11 cellular contexts compared by ENCODE assay signal in genomic region chr1:221711156-221711577, GRCh38. TPM values are rescaled to one million over a fixed set of nuclear protein-coding genes. Genes with fewer than 3 reads are reported as not detected.
DNase-seq lines count a peak whose midpoint lies in the region; ATAC-seq, FAIRE-seq and TF ChIP-seq lines count a peak whose summit lies in the region.
"Had no signal": no experiment of that assay in that cellular context is flagged by ENCODE, and none has a peak within 500 bp of the region (broad histone marks: within the 10 kb centered on the region; RNA-seq: fewer than 3 reads in every experiment).

No MANE protein-coding gene starts in this region.

- BruUV-seq in GM12878 (replicated peaks; lab: Mats Ljungman, UMichigan), result no TSS peak

- no peak overlapping the region for H3K4me2 ChIP-seq in GM12878 (ENCODE audit: control insufficient read depth, insufficient read depth)

- no peak overlapping the region for H2AFZ ChIP-seq in GM12878 (ENCODE audit: control insufficient read depth, low read depth, low read length)

- TF ChIP-seq RAD21 in GM12878 (IDR thresholded peaks at IDR 0.05; ENCODE audit: insufficient read depth, low read depth, low read length), result no peak

- no peak for TF ChIP-seq POLR2A in GM12878 (IDR thresholded peaks at IDR 0.05; ENCODE audit: low read depth, low read length)

- H3K27me3 Mint-ChIP-seq in activated naive CD8-positive, alpha-beta T cell, result no peaks in the 10 kb centered on the region
- no peaks in the 10 kb centered on the region for H3K27me3 Mint-ChIP-seq in activated naive CD8-positive, alpha-beta T cell treated with anti-CD3 and anti-CD28 coated beads for 36 hours
- peaks cover under 1% of the 10 kb centered on the region for H3K27me3 Mint-ChIP-seq in endodermal cell (ENCODE audit: insufficient read depth)

- WGBS in GM12878 (ENCODE audit: insufficient coverage, insufficient replicate concordance, low lambda C conversion rate, missing lambda C conversion rate), result 94% methylated on average over 2 of the region's 2 CpGs
- 83 to 90% methylated on average over 2 of the region's 2 CpGs for WGBS in endodermal cell (ENCODE audit: insufficient coverage in 1 of 2, insufficient read length in 1 of 2), 2 experiments

- DNase-seq in activated naive CD8-positive, alpha-beta T cell treated with anti-CD3 and anti-CD28 coated beads for 36 hours, result no peak
- no peak for DNase-seq in GM12878 (ENCODE audit: low read depth, low spot score)
- DNase-seq in cortex of kidney (lab: John Stamatoyannopoulos, UW), result no peak
- DNase-seq in endodermal cell, result no peak
- DNase-seq in tibial artery, result no peak
- DNase-seq: GOT3, NCI-H1694 treated with DMSO at 0.1 percent for 48 hours, right cardiac atrium had no signal

- intact Hi-C loops in GM12878 (cut with micrococcal nuclease; ENCODE audit: unreplicated experiment) (no loop called here), tibial artery (cut with DNase I; ENCODE audit: low total_unique reads) (loop anchor here (5.0 kb wide), 1 partner anchor 1561 kb away; no protein-coding TSS in a partner anchor)

- no peaks in the 10 kb centered on the region for H3K9me3 Mint-ChIP-seq in activated naive CD8-positive, alpha-beta T cell (ENCODE audit: low read depth)
- H3K9me3 Mint-ChIP-seq in activated naive CD8-positive, alpha-beta T cell treated with anti-CD3 and anti-CD28 coated beads for 36 hours, result peaks cover 5% of the 10 kb centered on the region
- H3K9me3 Mint-ChIP-seq in endodermal cell, result peaks cover 11% of the 10 kb centered on the region

- H3K27ac Mint-ChIP-seq in activated naive CD8-positive, alpha-beta T cell, result peak overlapping the region; percentile 78
- H3K27ac Mint-ChIP-seq in activated naive CD8-positive, alpha-beta T cell treated with anti-CD3 and anti-CD28 coated beads for 36 hours, result no peak overlapping the region
- no peak overlapping the region for H3K27ac Mint-ChIP-seq in endodermal cell

- no peak overlapping the region for H3K4me3 ChIP-seq in GM12878
- H3K4me3 ChIP-seq in muscle layer of colon (ENCODE audit: low read depth in 1 of 2, low read length in 2 of 2), result no peak overlapping the region
- H3K4me3 ChIP-seq in endodermal cell (ENCODE audit: low read length), result no peak overlapping the region
- H3K4me3 ChIP-seq in tibial artery, result no peak overlapping the region

- in situ Hi-C loops in GM12878 (cut with MboI), result no loop called here

- SMC1A ChIA-PET in GM12878 (lab: Charles Lee; ENCODE audit: uncharacterized antibody, unreplicated experiment), result interaction anchor here (0.8 to 11.4 kb wide), 12 partner anchors 12 to 167 kb away, joined by 3 to 292 read pairs (median 12); partner anchors contain the start of gene DUSP10

- H3K27me3 ChIP-seq in GM12878 (replicated peaks in 1 of 2; ENCODE audit: control insufficient read depth in 2 of 2, insufficient read depth in 2 of 2, low read length in 1 of 2) (no peaks in the 10 kb centered on the region), muscle layer of colon (ENCODE audit: control insufficient read depth in 1 of 2, insufficient read depth in 2 of 2, low read length in 2 of 2) (no peaks in the 10 kb centered on the region), endodermal cell (ENCODE audit: control insufficient read depth, insufficient read depth, low read length, poor library complexity, severe bottlenecking) (no peaks in the 10 kb centered on the region), tibial artery (no peaks in the 10 kb centered on the region)

- H3K9me3 ChIP-seq in GM12878 (replicated peaks; ENCODE audit: control insufficient read depth, insufficient read depth, low read length) (no peaks in the 10 kb centered on the region), muscle layer of colon (ENCODE audit: low read length) (no peaks in the 10 kb centered on the region), endodermal cell (ENCODE audit: control insufficient read depth, low read length) (peaks cover 9% of the 10 kb centered on the region), tibial artery (no peaks in the 10 kb centered on the region)

- RAD21 ChIA-PET in GM12878 (lab: Charles Lee; ENCODE audit: unreplicated experiment), result interaction anchor here (1.2 to 10.7 kb wide), 8 partner anchors 14 to 167 kb away, joined by 3 to 235 read pairs (median 39); partner anchors contain the start of gene DUSP10

- POLR2A ChIA-PET in GM12878 (lab: Charles Lee), result interaction anchor here (1.0 to 10.0 kb wide), 4 partner anchors 18 to 158 kb away, joined by 3 to 194 read pairs (median 28); partner anchors contain the start of gene DUSP10

- peaks cover 78% of the 10 kb centered on the region for H3K4me1 Mint-ChIP-seq in activated naive CD8-positive, alpha-beta T cell (ENCODE audit: low read depth)
- H3K4me1 Mint-ChIP-seq in activated naive CD8-positive, alpha-beta T cell treated with anti-CD3 and anti-CD28 coated beads for 36 hours, result peaks cover 76% of the 10 kb centered on the region
- peaks cover 46% of the 10 kb centered on the region for H3K4me1 Mint-ChIP-seq in endodermal cell

- no peak overlapping the region for H3K4me3 Mint-ChIP-seq in activated naive CD8-positive, alpha-beta T cell
- H3K4me3 Mint-ChIP-seq in activated naive CD8-positive, alpha-beta T cell treated with anti-CD3 and anti-CD28 coated beads for 36 hours, result no peak overlapping the region
- no peak overlapping the region for H3K4me3 Mint-ChIP-seq in endodermal cell

- H3K79me2 ChIP-seq in GM12878 (ENCODE audit: control insufficient read depth, insufficient read depth, low read length), result peaks cover 89% of the 10 kb centered on the region

- H3K9ac ChIP-seq in GM12878 (ENCODE audit: control insufficient read depth, insufficient read depth, low read length) (no peak overlapping the region), muscle layer of colon (ENCODE audit: low read length) (no peak overlapping the region), endodermal cell (ENCODE audit: extremely low read depth, low read length, poor library complexity, severe bottlenecking) (no peak overlapping the region)

- peaks cover 56% of the 10 kb centered on the region for H3K4me1 ChIP-seq in GM12878 (ENCODE audit: control insufficient read depth, insufficient read depth, low read length)
- peaks cover 84% of the 10 kb centered on the region for H3K4me1 ChIP-seq in muscle layer of colon (ENCODE audit: insufficient read depth, low read length)
- peaks cover 18% of the 10 kb centered on the region for H3K4me1 ChIP-seq in endodermal cell (ENCODE audit: control insufficient read depth, insufficient read depth, low read length)
- H3K4me1 ChIP-seq in tibial artery, result peaks cover 0 to 10% (median 3%) of the 10 kb centered on the region in 4 donors

- FAIRE-seq in GM12878 (lab: Jason Lieb, UNC), result no peak

- H3K36me3 ChIP-seq in GM12878 (ENCODE audit: control insufficient read depth in 2 of 2, insufficient read depth in 2 of 2, low read length in 1 of 2), result peaks cover 7 to 10% of the 10 kb centered on the region in 2 experiments
- H3K36me3 ChIP-seq in muscle layer of colon (ENCODE audit: insufficient read depth, low read length), result peaks cover under 1% of the 10 kb centered on the region
- H3K36me3 ChIP-seq in endodermal cell (ENCODE audit: control insufficient read depth, insufficient read depth, low read length), result peaks cover 69% of the 10 kb centered on the region
- peaks cover 0 to under 1% (median under 1%) of the 10 kb centered on the region in 3 donors for H3K36me3 ChIP-seq in tibial artery

- peak overlapping the region; percentile 22; the same call in 1 of the 2 replicates for H3K27ac ChIP-seq in GM12878 (ENCODE audit: control insufficient read depth, insufficient read depth)
- peak overlapping the region; percentile 89 for H3K27ac ChIP-seq in muscle layer of colon (ENCODE audit: low read depth, low read length)
- H3K27ac ChIP-seq in endodermal cell (ENCODE audit: low read depth, low read length), result no peak overlapping the region
- H3K27ac ChIP-seq in tibial artery, result no peak overlapping the region

- ATAC-seq in GM12878 (no peak), GM18861 (IDR thresholded peaks at IDR 0.05; ENCODE audit: unreplicated experiment) (no peak)
- ATAC-seq: right cardiac atrium had no signal

- TF ChIP-seq CTCF in GM12878 (IDR thresholded peaks at IDR 0.05 in 2 of 3, conservative IDR thresholded peaks at IDR 0.05 in 1 of 3; ENCODE audit: control insufficient read depth in 2 of 3, extremely low read depth in 1 of 3, insufficient read depth in 1 of 3, low read depth in 3 of 3, low read length in 3 of 3) (no peak), endodermal cell (conservative IDR thresholded peaks at IDR 0.05) (no peak), tibial artery (IDR thresholded peaks at IDR 0.05) (no peak)

- TF ChIP-seq EP300 in GM12878 (IDR thresholded peaks at IDR 0.05; ENCODE audit: borderline replicate concordance in 1 of 2, control insufficient read depth in 1 of 2, low read depth in 2 of 2, low read length in 2 of 2), result no peak

- peaks cover 9% of the 10 kb centered on the region for H3K36me3 Mint-ChIP-seq in activated naive CD8-positive, alpha-beta T cell
- peaks cover 47% of the 10 kb centered on the region for H3K36me3 Mint-ChIP-seq in activated naive CD8-positive, alpha-beta T cell treated with anti-CD3 and anti-CD28 coated beads for 36 hours
- peaks cover 14% of the 10 kb centered on the region for H3K36me3 Mint-ChIP-seq in endodermal cell (ENCODE audit: low read depth)

- CTCF ChIA-PET in GM12878 (lab: Yijun Ruan, JAX), result interaction anchor here (1.0 to 4.6 kb wide), 8 partner anchors 9 to 298 kb away, joined by 3 to 29 read pairs (median 7); partner anchors contain the start of gene DUSP10

- no peaks in the 10 kb centered on the region for H4K20me1 ChIP-seq in GM12878 (ENCODE audit: control insufficient read depth, insufficient read depth)

RNA-seq across cellular contexts. Expression of gene DUSP10, which starts 30.7 kb away (rescaled TPM):
- total RNA-seq in activated naive CD8-positive, alpha-beta T cell treated with anti-CD3 and anti-CD28 coated beads for 36 hours, result 10 to 100 TPM; 32.7 to 33.0 TPM
- 55.2 and 55.7 TPM in 2 replicates for total RNA-seq in GM12878 (2013; cell fraction: nucleolus; rRNA removed)
- total RNA-seq in GM12878 (2014; rRNA removed), result 37.7 and 38.4 TPM in 2 replicates
- total RNA-seq in GM12878 (2014; rRNA removed; fragmentation: Illumina TruSeq; extraction: Trizol), result 33.3 and 34.9 TPM in 2 replicates
- 27.6 and 27.7 TPM in 2 replicates for total RNA-seq in GM12878 (2021)
- 12.1 TPM for polyA plus RNA-seq in GM12878 (2011; ENCODE audit: low read depth)
- 32.3 and 36.7 TPM in 2 replicates for polyA plus RNA-seq in GM12878 (2011; rRNA removed)
- 54.2 and 57.2 TPM in 2 replicates for polyA plus RNA-seq in GM12878 (2011; cell fraction: cytosol; rRNA removed)
- 39.7 and 50.3 TPM in 2 replicates for polyA plus RNA-seq in GM12878 (2011; cell fraction: nucleus; rRNA removed)
- 17.1 and 20.4 TPM in 2 replicates for polyA plus RNA-seq in GM12878 (2012)
- 26.9 and 27.4 TPM in 2 replicates for polyA plus RNA-seq in GM12878 (2014; fragmentation: Illumina TruSeq; extraction: Trizol)
- 10 to 100 TPM; 20.3 to 32.1 TPM for polyA plus RNA-seq in GM12878 (2014; fragmentation: Nextera tagmentation; extraction: Ambion mirVana)
- polyA plus RNA-seq in GM12878 (2014; rRNA removed), result 22.9 and 27.3 TPM in 2 replicates
- 10 to 100 TPM; 27.7 to 28.0 TPM for polyA plus RNA-seq in GM12878 (2016; fragmentation: Nextera tagmentation; extraction: Ambion mirVana)
- polyA minus RNA-seq in GM12878 (2011; rRNA and poly(A)+ RNA removed), result 84.4 and 93.6 TPM in 2 replicates
- polyA minus RNA-seq in GM12878 (2011; cell fraction: cytosol; rRNA and poly(A)+ RNA removed), result 18.3 and 20.3 TPM in 2 replicates
- polyA minus RNA-seq in GM12878 (2011; cell fraction: nucleus; rRNA and poly(A)+ RNA removed), result 60.7 and 101 TPM in 2 replicates
- total RNA-seq in endodermal cell, result 10 to 100 TPM in 1 of 2 donors, 1 to 10 TPM in 1; 6.5 to 11.7 TPM
- 4.7 TPM for polyA plus RNA-seq in endodermal cell (2013, experiment 1 of 2)
- polyA plus RNA-seq in endodermal cell (2013, experiment 2 of 2), result 4.2 TPM

Comparison
In these comparisons a context has a peak if more than half of its experiments do, and no peak if none do; other contexts are left out.
1. H3K27ac ChIP-seq: peak in GM12878 (single experiment) and muscle layer of colon (single experiment); none in endodermal cell (single experiment) and tibial artery (0 of 2).